In the genomic region with DNA sequence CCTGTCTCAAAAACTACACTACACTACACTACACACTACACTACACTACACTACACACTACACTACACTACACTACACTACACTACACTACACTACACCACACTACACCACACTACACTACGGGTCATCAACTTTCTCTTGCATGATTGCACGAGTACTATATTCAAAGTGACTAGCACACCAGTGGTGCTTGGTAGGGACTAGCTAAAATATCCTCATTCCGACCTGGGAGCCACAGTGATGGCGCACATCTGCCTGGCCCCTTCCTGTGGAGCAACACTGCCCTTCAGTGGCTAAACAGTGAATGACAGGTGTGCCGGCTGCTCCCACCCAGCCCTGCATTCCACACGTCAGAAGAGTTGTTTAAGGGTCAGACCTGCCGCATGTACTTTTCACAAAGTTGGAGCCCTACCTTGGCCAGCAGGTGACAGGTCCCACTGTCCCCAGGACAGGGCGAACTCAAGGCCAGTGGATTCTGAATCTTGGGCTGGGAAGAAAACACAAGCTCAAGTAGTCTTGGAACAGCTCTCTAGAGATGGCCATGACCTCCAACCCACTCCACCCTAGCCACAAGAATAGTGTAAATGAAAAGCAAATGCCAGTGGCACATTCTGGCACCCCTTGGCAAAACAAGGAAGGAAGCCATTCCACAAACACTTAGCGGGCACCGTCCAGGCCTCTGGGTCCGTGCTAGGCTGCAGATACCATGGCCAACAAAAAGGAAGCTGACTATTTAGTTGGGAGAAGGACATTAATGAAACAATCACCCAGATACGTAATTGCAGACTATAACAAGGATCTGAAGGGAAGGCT, we compare ENCODE assay signal across 8 cellular contexts. TPM values are rescaled to one million over a fixed set of nuclear protein-coding genes. Genes with fewer than 3 reads are reported as not detected.
DNase-seq lines count a peak whose midpoint lies in the region; ATAC-seq, FAIRE-seq and TF ChIP-seq lines count a peak whose summit lies in the region.

No MANE protein-coding gene starts in this region.

- H3K27me3 ChIP-seq in K562 (ENCODE audit: control insufficient read depth in 2 of 2, insufficient read depth in 2 of 2, low read length in 2 of 2): no peaks in the 10 kb centered on the region; a peak in 1 of 5 replicates

- intact Hi-C loops in K562 (cut with micrococcal nuclease): loop anchor here (2.0 to 10.0 kb wide), 7 partner anchors 51 to 1328 kb away; partner anchors contain the start of gene MCFD2

- peak overlapping the region; percentile 81 for H2AFZ ChIP-seq in K562 (ENCODE audit: low read depth, low read length)

- CTCF ChIA-PET in K562 (lab: Yijun Ruan, JAX; ENCODE audit: low intra/inter-chr PET ratio): interaction anchor here (0.5 to 1.3 kb wide), 4 partner anchors 11 to 402 kb away, joined by 3 to 5 read pairs (median 4); no protein-coding TSS in a partner anchor

- peak; percentile 37 for FAIRE-seq in TTC549 (lab: Jason Lieb, UNC)
- FAIRE-seq in K562 (lab: Jason Lieb, UNC): peak; percentile 96

- H3K9me3 ChIP-seq in K562 (replicated peaks; ENCODE audit: control insufficient read depth, insufficient read depth, low read depth, low read length): no peaks in the 10 kb centered on the region

- no TSS peak for BruUV-seq in K562 (replicated peaks; lab: Mats Ljungman, UMichigan)

- no peaks in the 10 kb centered on the region for H3K36me3 ChIP-seq in K562 (ENCODE audit: control insufficient read depth, insufficient read depth, low read length)

- TF ChIP-seq CTCF in K562 (IDR thresholded peaks at IDR 0.05 in 2 of 3, conservative IDR thresholded peaks at IDR 0.05 in 1 of 3; ENCODE audit: insufficient read depth in 2 of 3, low read depth in 1 of 3, low read length in 3 of 3): peak; percentile 96 to 98 (median 98)

- no peaks in the 10 kb centered on the region for H4K20me1 ChIP-seq in K562 (replicated peaks; ENCODE audit: control insufficient read depth, insufficient read depth, low read length)

- no peak for TF ChIP-seq EP300 in K562 (IDR thresholded peaks at IDR 0.05; ENCODE audit: low read length)

- no peak for TF ChIP-seq POLR2A in K562 (conservative IDR thresholded peaks at IDR 0.05)

- ATAC-seq in GM18508 (IDR thresholded peaks at IDR 0.05; ENCODE audit: insufficient read depth, unreplicated experiment) (peak; percentile 72), HG02973 (IDR thresholded peaks at IDR 0.05; ENCODE audit: unreplicated experiment) (peak; percentile 85), K562 (peak; percentile 96)

- WGBS in K562 (ENCODE audit: insufficient coverage, low coverage, missing lambda C conversion rate): 17% methylated on average over 12 of the region's 12 CpGs

- H3K4me1 ChIP-seq in K562 (replicated peaks in 1 of 2; ENCODE audit: control insufficient read depth in 2 of 2, insufficient read depth in 2 of 2, low read length in 2 of 2): peaks cover 0 to 9% of the 10 kb centered on the region in 2 experiments; a peak in 2 of 5 replicates

- in situ Hi-C loops in K562 (cut with MboI): loop anchor here (5.0 to 25.0 kb wide), 3 partner anchors 331 to 1336 kb away; partner anchors contain the start of gene MCFD2

- peak overlapping the region; percentile 25; the same call in 1 of the 2 replicates for H3K4me2 ChIP-seq in K562 (ENCODE audit: insufficient read depth, low read length)

- peak; percentile 65 for DNase-seq in 8988T
- peak; percentile 71 for DNase-seq in NCI-H2107 treated with DMSO at 0.1 percent for 48 hours (lab: John Stamatoyannopoulos, UW; ENCODE audit: unreplicated experiment)
- peak; percentile 82 to 86 (median 84) for DNase-seq in K562 (ENCODE audit: extremely low read depth in 1 of 4, low spot score in 3 of 4)
- peak; percentile 88 for DNase-seq in inferior parietal cortex (ENCODE audit: extremely low spot score)
- peak; percentile 76 for DNase-seq in stimulated activated CD4-positive, alpha-beta T cell treated with anti-CD3 and anti-CD28 coated beads, Interleukin-15, amount 100 ng/mL, for 24 hours

- no peaks in the 10 kb centered on the region for H3K79me2 ChIP-seq in K562 (ENCODE audit: control insufficient read depth, insufficient read depth, low read length)

- H3K9ac ChIP-seq in K562 (ENCODE audit: insufficient read depth in 1 of 2, low read depth in 2 of 2, low read length in 2 of 2): peak overlapping the region in 1 of 2 experiments; percentile 68; a peak in 1 of 4 replicates

- H3K27ac ChIP-seq in K562 (ENCODE audit: extremely low read depth, low read depth, low read length): no peak overlapping the region

- peak; percentile 99 for TF ChIP-seq RAD21 in K562 (CRISPR knock-in tag; conservative IDR thresholded peaks at IDR 0.05 in 1 of 2, IDR thresholded peaks at IDR 0.05 in 1 of 2)

- POLR2A ChIA-PET in K562 (lab: Yijun Ruan, JAX): interaction anchor here (0.5 to 1.0 kb wide), 5 partner anchors 130 to 348 kb away, joined by 3 to 4 read pairs (median 4); no protein-coding TSS in a partner anchor

- H3K9me1 ChIP-seq in K562 (ENCODE audit: control insufficient read depth, insufficient read depth, low read length): no peaks in the 10 kb centered on the region

- H3K4me3 ChIP-seq in K562: no peak overlapping the region

TF ChIP-seq in K562, 482 proteins besides CTCF, POLR2A, EP300 and RAD21 (continues in another document):
- peak; percentile 62; the same call in 1 of the 2 replicates for TF ChIP-seq CTBP1 (IDR thresholded peaks at IDR 0.05; ENCODE audit: borderline replicate concordance)
- TF ChIP-seq JUN (IDR thresholded peaks at IDR 0.05; ENCODE audit: borderline replicate concordance, low read depth, low read length): 0 out of 2 replicates have a peak, but pooled peaks have one; percentile 14
- no peak for TF ChIP-seq JUN (CRISPR knock-in tag; IDR thresholded peaks at IDR 0.05; ENCODE audit: borderline replicate concordance)
- peak; percentile 100 for TF ChIP-seq STAG1 (CRISPR knock-in tag; IDR thresholded peaks at IDR 0.05; ENCODE audit: borderline replicate concordance)
- peak; percentile 32; the same call in 1 of the 2 replicates for TF ChIP-seq ATF7 (IDR thresholded peaks at IDR 0.05)
- TF ChIP-seq YBX1 (IDR thresholded peaks at IDR 0.05): no peak
- TF ChIP-seq FOXA1 (IDR thresholded peaks at IDR 0.05; ENCODE audit: borderline replicate concordance): no peak
- TF ChIP-seq PHTF2 (CRISPR knock-in tag; IDR thresholded peaks at IDR 0.05): 0 out of 2 replicates have a peak, but pooled peaks have one; percentile 25
- TF ChIP-seq ZEB2 (IDR thresholded peaks at IDR 0.05): no peak; the same call in 1 of the 2 replicates
- TF ChIP-seq POLR2G (IDR thresholded peaks at IDR 0.05; ENCODE audit: low read depth, low read length): no peak
- TF ChIP-seq DPF2 (IDR thresholded peaks at IDR 0.05): 0 out of 2 replicates have a peak, but pooled peaks have one; percentile 34
- TF ChIP-seq ETV1 (tag; conservative IDR thresholded peaks at IDR 0.05; ENCODE audit: low read depth): 0 out of 2 replicates have a peak, but pooled peaks have one; percentile 13
- TF ChIP-seq RCOR1 (IDR thresholded peaks at IDR 0.05; ENCODE audit: borderline replicate concordance in 1 of 2, low read depth in 2 of 2, low read length in 2 of 2): peak in 1 of 2 experiments; percentile 72; a peak in 2 of 4 replicates
- no peak for TF ChIP-seq CBX8 (IDR thresholded peaks at IDR 0.05; ENCODE audit: borderline replicate concordance, extremely low read depth, low read depth, low read length, poor library complexity, severe bottlenecking)
- TF ChIP-seq RB1 (IDR thresholded peaks at IDR 0.05; ENCODE audit: low read depth): peak; percentile 20; the same call in 1 of the 2 replicates
- TF ChIP-seq TEAD1 (CRISPR knock-in tag; IDR thresholded peaks at IDR 0.05): peak; percentile 51 to 92; a peak in 2 of 4 replicates
- peak; percentile 41; the same call in 1 of the 2 replicates for TF ChIP-seq TEAD2 (tag; IDR thresholded peaks at IDR 0.05)
- no peak for TF ChIP-seq ATF1 (CRISPR knock-in tag; IDR thresholded peaks at IDR 0.05)
- peak; percentile 44; the same call in 1 of the 2 replicates for TF ChIP-seq ATF1 (tag; IDR thresholded peaks at IDR 0.05)
- TF ChIP-seq, protein P1, sequence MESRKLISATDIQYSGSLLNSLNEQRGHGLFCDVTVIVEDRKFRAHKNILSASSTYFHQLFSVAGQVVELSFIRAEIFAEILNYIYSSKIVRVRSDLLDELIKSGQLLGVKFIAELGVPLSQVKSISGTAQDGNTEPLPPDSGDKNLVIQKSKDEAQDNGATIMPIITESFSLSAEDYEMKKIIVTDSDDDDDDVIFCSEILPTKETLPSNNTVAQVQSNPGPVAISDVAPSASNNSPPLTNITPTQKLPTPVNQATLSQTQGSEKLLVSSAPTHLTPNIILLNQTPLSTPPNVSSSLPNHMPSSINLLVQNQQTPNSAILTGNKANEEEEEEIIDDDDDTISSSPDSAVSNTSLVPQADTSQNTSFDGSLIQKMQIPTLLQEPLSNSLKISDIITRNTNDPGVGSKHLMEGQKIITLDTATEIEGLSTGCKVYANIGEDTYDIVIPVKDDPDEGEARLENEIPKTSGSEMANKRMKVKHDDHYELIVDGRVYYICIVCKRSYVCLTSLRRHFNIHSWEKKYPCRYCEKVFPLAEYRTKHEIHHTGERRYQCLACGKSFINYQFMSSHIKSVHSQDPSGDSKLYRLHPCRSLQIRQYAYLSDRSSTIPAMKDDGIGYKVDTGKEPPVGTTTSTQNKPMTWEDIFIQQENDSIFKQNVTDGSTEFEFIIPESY (CRISPR knock-in tag; IDR thresholded peaks at IDR 0.05): peak; percentile 43; the same call in 1 of the 2 replicates
- peak; percentile 64 for TF ChIP-seq SP1 (CRISPR knock-in tag; IDR thresholded peaks at IDR 0.05)

RNA-seq across cellular contexts. Expression of gene EPCAM, which starts 45.9 kb away (rescaled TPM):
- total RNA-seq in K562 (2011; cell fraction: chromatin; rRNA removed; ENCODE audit: low replicate concordance): 38.7 and 73.4 TPM in 2 replicates
- total RNA-seq in K562 (2011; cell fraction: nucleolus; rRNA removed): 48.5 and 54.7 TPM in 2 replicates
- total RNA-seq in K562 (2011; cell fraction: nucleoplasm; rRNA removed): 52.1 and 64.7 TPM in 2 replicates
- total RNA-seq in K562 (2014; rRNA removed) (50.1 and 51.8 TPM in 2 replicates), K562 (2014; rRNA removed; fragmentation: Illumina TruSeq; extraction: Trizol) (85.5 and 89.2 TPM in 2 replicates), K562 (2015; rRNA removed; fragmentation: Illumina TruSeq; extraction: Trizol) (83.2 and 86.1 TPM in 2 replicates), K562 (2021) (62.9 and 63.1 TPM in 2 replicates)
- polyA plus RNA-seq in K562 (2011; rRNA removed) (54.2 and 68.9 TPM in 2 replicates), K562 (2014; fragmentation: Illumina TruSeq; extraction: Trizol) (68.8 and 95.5 TPM in 2 replicates), K562 (2014; fragmentation: Nextera tagmentation; extraction: Ambion mirVana) (10 to 100 TPM; 59.0 to 63.1 TPM), K562 (2014; rRNA removed) (76.3 and 77.2 TPM in 2 replicates)
- polyA plus RNA-seq in K562 (2011; cell fraction: cytosol; rRNA removed): 21.7 and 27.4 TPM in 2 replicates
- 14.9 and 21.0 TPM in 2 replicates for polyA plus RNA-seq in K562 (2011; cell fraction: nucleus; rRNA removed)
- 50.2 and 52.8 TPM in 2 replicates for polyA plus RNA-seq in K562 (2012)
- polyA minus RNA-seq in K562 (2011; rRNA and poly(A)+ RNA removed): 84.1 and 94.2 TPM in 2 replicates
- 24.9 and 37.7 TPM in 2 replicates for polyA minus RNA-seq in K562 (2011; cell fraction: cytosol; rRNA and poly(A)+ RNA removed)
- polyA minus RNA-seq in K562 (2011; cell fraction: nucleus; rRNA and poly(A)+ RNA removed): 11.8 and 22.1 TPM in 2 replicates
